Comparison of ENCODE assay signal across 13 cellular contexts in the genomic region with DNA sequence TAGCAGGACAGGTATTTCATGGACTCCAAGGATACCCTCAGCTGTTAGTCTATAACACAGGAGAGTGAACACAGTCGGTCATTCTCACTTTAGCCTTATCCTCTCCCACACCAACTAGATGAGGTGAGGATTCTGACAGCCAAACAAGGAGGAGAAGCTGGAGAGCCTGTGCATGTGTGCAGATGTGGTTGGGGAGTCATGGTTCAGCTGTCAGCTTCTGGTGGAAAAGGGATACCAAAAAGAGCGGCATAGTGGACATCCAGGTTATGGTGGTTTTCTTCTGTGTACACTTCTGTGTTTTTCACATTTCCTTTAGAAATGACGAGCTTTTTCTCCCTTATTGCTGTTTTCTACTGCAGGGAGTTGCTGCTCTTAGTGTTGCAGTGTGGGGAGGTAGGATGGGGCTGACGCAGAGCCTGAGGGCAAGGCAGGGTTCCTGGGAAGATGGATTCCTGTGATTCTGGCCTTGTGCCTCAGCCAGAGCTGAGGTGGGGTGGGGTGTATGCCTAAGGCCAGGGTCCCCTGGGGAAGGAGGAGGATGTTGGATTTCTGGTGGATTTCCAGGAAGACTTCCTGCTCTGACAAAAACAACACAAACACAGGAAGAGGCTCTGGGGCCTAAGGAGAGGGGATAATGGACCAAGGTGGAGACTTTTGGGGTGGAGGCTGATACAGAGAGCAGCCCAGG. TPM values are rescaled to one million over a fixed set of nuclear protein-coding genes. Genes with fewer than 3 reads are reported as not detected.
DNase-seq lines count a peak whose midpoint lies in the region; ATAC-seq, FAIRE-seq and TF ChIP-seq lines count a peak whose summit lies in the region.
"Had no signal": no experiment of that assay in that cellular context is flagged by ENCODE, and none has a peak within 500 bp of the region (broad histone marks: within the 10 kb centered on the region; RNA-seq: fewer than 3 reads in every experiment).

No MANE protein-coding gene starts in this region.

- H4K20me1 ChIP-seq in BLaER1, result no peaks in the 10 kb centered on the region

- peak overlapping the region; percentile 93 for H3K27ac Mint-ChIP-seq in osteocyte (ENCODE audit: unreplicated experiment)

- H3K4me1 ChIP-seq in BLaER1 (peaks cover 27% of the 10 kb centered on the region), RWPE2 (ENCODE audit: insufficient read depth, poor library complexity, severe bottlenecking) (peaks cover 15% of the 10 kb centered on the region)

- DNase-seq in RWPE2 (ENCODE audit: low spot score), result no peak
- peak; percentile 54 for DNase-seq in fibroblast of mammary gland (ENCODE audit: low read depth)
- DNase-seq in osteocyte (ENCODE audit: extremely low spot score, unreplicated experiment), result no peak
- no peak for DNase-seq in GOT3 (lab: John Stamatoyannopoulos, UW)
- DNase-seq in GM12892 (ENCODE audit: insufficient read length), result no peak
- DNase-seq in dedifferentiated amniotic fluid mesenchymal stem cell (ENCODE audit: extremely low spot score), result no peak
- DNase-seq: amniotic stem cell; effector memory CD8-positive, alpha-beta T cell; NCI-H1436; NCI-H526 treated with DMSO at 0.1 percent for 48 hours; WERI-Rb-1 had no signal

- H3K27me3 ChIP-seq in BLaER1 (no peaks in the 10 kb centered on the region), RWPE2 (ENCODE audit: insufficient read depth, poor library complexity, severe bottlenecking) (no peaks in the 10 kb centered on the region)

- no peak for TF ChIP-seq POLR2A in GM12892 (IDR thresholded peaks at IDR 0.05; ENCODE audit: low read depth, low read length)

- peak overlapping the region; percentile 34 for H3K4me2 ChIP-seq in BLaER1

- no peak for FAIRE-seq in GM12892 (lab: Jason Lieb, UNC)

- no peak overlapping the region for H3K4me3 ChIP-seq in BLaER1
- H3K4me3 ChIP-seq in RWPE2 (ENCODE audit: severe bottlenecking), result no peak overlapping the region
- H3K4me3 ChIP-seq in fibroblast of mammary gland (ENCODE audit: control insufficient read depth, low read depth, low read length), result no peak overlapping the region

- no peak overlapping the region for H3K4me3 Mint-ChIP-seq in osteocyte (ENCODE audit: unreplicated experiment)
- H3K4me3 Mint-ChIP-seq: effector memory CD8-positive, alpha-beta T cell had no signal

- H3K36me3 ChIP-seq in BLaER1 (no peaks in the 10 kb centered on the region), RWPE2 (ENCODE audit: low read depth) (no peaks in the 10 kb centered on the region)
- H3K36me3 ChIP-seq: WERI-Rb-1 had no signal

- no peak for ATAC-seq in RWPE2 (ENCODE audit: low read depth)
- ATAC-seq in GM21447 (IDR thresholded peaks at IDR 0.05; ENCODE audit: unreplicated experiment), result no peak
- ATAC-seq: effector memory CD8-positive, alpha-beta T cell had no signal

- peaks cover 34% of the 10 kb centered on the region for H3K4me1 Mint-ChIP-seq in osteocyte (ENCODE audit: unreplicated experiment)

- no peaks in the 10 kb centered on the region for H3K27me3 Mint-ChIP-seq in osteocyte (ENCODE audit: unreplicated experiment)
- H3K27me3 Mint-ChIP-seq: effector memory CD8-positive, alpha-beta T cell had no signal

- no peak overlapping the region for H3K9ac ChIP-seq in BLaER1

- no peak for TF ChIP-seq CTCF in RWPE2 (IDR thresholded peaks at IDR 0.05; ENCODE audit: poor library complexity, severe bottlenecking)
- no peak for TF ChIP-seq CTCF in fibroblast of mammary gland (conservative IDR thresholded peaks at IDR 0.05; ENCODE audit: control insufficient read depth, insufficient read depth, low read depth, low read length)
- no peak for TF ChIP-seq CTCF in osteocyte (IDR thresholded peaks at IDR 0.05)

- no peaks in the 10 kb centered on the region for H3K36me3 Mint-ChIP-seq in osteocyte (ENCODE audit: unreplicated experiment)

- peak overlapping the region; percentile 22; the same call in 1 of the 2 replicates for H3K27ac ChIP-seq in BLaER1
- peak overlapping the region; percentile 26 for H3K27ac ChIP-seq in RWPE2 (ENCODE audit: poor library complexity, severe bottlenecking)
- H3K27ac ChIP-seq: WERI-Rb-1 had no signal

- no peaks in the 10 kb centered on the region for H3K9me3 ChIP-seq in BLaER1
- H3K9me3 ChIP-seq in RWPE2 (ENCODE audit: severe bottlenecking), result no peaks in the 10 kb centered on the region

- no peaks in the 10 kb centered on the region for H3K9me3 Mint-ChIP-seq in osteocyte (ENCODE audit: unreplicated experiment)
- H3K9me3 Mint-ChIP-seq: effector memory CD8-positive, alpha-beta T cell had no signal

RNA-seq across cellular contexts. Expression of a gene that starts 26.5 kb away (rescaled TPM):
- total RNA-seq in osteocyte, result 112 and 118 TPM in 2 replicates
- 4.9 TPM for polyA plus RNA-seq in GM12892 (2012; ENCODE audit: missing spikeins)
